In the genomic region with DNA sequence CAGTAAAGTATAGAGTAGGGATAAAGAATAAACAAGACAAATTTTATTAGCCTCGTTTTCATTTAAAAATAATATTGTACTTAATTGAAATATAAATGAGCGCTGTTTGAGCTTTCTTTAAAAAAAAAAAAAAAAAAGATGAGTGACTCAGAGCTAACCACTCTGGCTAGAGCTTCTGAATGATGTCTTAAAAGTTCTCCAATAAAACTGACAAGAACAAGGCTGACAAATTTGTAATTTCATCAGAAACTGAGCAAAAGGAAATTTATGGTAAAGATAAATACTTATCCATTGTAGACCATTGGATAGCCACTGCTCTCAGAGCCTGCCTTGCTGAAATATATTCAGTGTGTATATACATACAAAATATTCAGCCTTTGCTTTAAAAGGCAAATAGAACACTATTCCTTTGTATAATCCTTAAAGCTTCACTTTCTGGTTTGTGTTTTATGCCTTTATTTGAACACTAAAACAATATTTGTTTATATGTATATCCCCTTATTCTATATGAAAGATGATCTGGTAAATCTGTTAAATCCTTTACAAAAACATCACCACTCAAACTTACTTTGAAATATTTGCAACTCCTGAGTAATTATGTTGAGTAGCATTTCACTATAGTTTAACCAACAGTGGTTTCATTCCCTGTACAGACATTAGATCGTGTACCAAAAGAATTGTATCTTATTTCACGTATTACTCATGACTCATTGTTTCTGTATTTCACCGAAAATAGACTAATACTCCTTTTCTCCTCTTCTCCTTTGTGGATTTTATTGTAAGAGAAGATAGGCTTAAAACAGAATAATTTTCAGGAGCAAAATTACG, we compare ENCODE assay signal across 12 cellular contexts.
A peak's percentile ranks its signal among the peaks of the same experiment; 100 is the strongest.
DNase-seq lines count a peak whose midpoint lies in the region; ATAC-seq and TF ChIP-seq lines count a peak whose summit lies in the region.
"Had no signal": no experiment of that assay in that cellular context is flagged by ENCODE, and none has a peak within 500 bp of the region (broad histone marks: within the 10 kb centered on the region; RNA-seq: fewer than 3 reads in every experiment).

No MANE protein-coding gene starts in this region.

- no peaks in the 10 kb centered on the region for H3K9me3 Mint-ChIP-seq in immature natural killer cell

- in situ Hi-C loops in ACHN (cut with HindIII; ENCODE audit: low pct_ligation_motif_present, low pct_unique_long_range_greater_than_20kb, low sequenced_read_pairs) (no loop called here), IMR-90 (cut with MboI; ENCODE audit: low sequenced_read_pairs) (no loop called here), brain microvascular endothelial cell (cut with HindIII; ENCODE audit: low pct_ligation_motif_present, low sequenced_read_pairs) (no loop called here)

- peaks cover 12% of the 10 kb centered on the region for H3K9me1 ChIP-seq in IMR-90 (ENCODE audit: insufficient read depth, low read length)

- no peak overlapping the region; the same call in 1 of the 2 replicates for H2BK20ac ChIP-seq in IMR-90 (ENCODE audit: low read depth, low read length)

- no peak overlapping the region for H2BK15ac ChIP-seq in IMR-90 (ENCODE audit: low read depth, low read length)

- no peak overlapping the region for H3K14ac ChIP-seq in IMR-90 (replicated peaks; ENCODE audit: low read depth, low read length)

- peak overlapping the region; percentile 82 for H2BK5ac ChIP-seq in IMR-90 (ENCODE audit: low read depth, low read length, poor library complexity, severe bottlenecking)

- H3K4me3 Mint-ChIP-seq in immature natural killer cell, result no peak overlapping the region

- TF ChIP-seq POLR2A in IMR-90 (IDR thresholded peaks at IDR 0.05; ENCODE audit: low read depth, low read length), result no peak

- H4K91ac ChIP-seq in IMR-90 (ENCODE audit: insufficient read depth, low read depth, low read length), result no peak overlapping the region

- no peak overlapping the region; the same call in 1 of the 2 replicates for H3K4ac ChIP-seq in IMR-90 (ENCODE audit: low read depth, low read length)

- no TSS peak for BruUV-seq in IMR-90 (replicated peaks; lab: Mats Ljungman, UMichigan)

- H3K23ac ChIP-seq in IMR-90 (ENCODE audit: low read depth, low read length), result no peak overlapping the region; the same call in 1 of the 2 replicates

- H3K4me1 Mint-ChIP-seq in immature natural killer cell, result no peaks in the 10 kb centered on the region

- peaks cover 10% of the 10 kb centered on the region for H3K4me1 ChIP-seq in IMR-90 (ENCODE audit: control insufficient read depth, insufficient read depth, low read length)

- POLR2A ChIA-PET in IMR-90 (lab: Charles Lee; ENCODE audit: unreplicated experiment), result no interaction called here

- no peak overlapping the region for H3K27ac Mint-ChIP-seq in immature natural killer cell

- H3K79me1 ChIP-seq in IMR-90 (ENCODE audit: low read depth in 1 of 2, low read length in 2 of 2), result peaks cover 23 to 49% of the 10 kb centered on the region in 2 experiments

- peaks cover 0 to 6% (median 0%) of the 10 kb centered on the region in 3 donors for H3K36me3 Mint-ChIP-seq in immature natural killer cell

- H3K4me2 ChIP-seq in IMR-90 (ENCODE audit: low read depth, low read length), result peak overlapping the region; percentile 86
- H3K4me2 ChIP-seq: BLaER1 had no signal

- H3K4me3 ChIP-seq in IMR-90 (ENCODE audit: insufficient read depth, low read depth, low read length), result 0 out of 2 replicates have a peak overlapping the region, but pooled peaks have one; percentile 20
- H3K4me3 ChIP-seq in brain microvascular endothelial cell (ENCODE audit: low read depth, low read length), result peak overlapping the region; percentile 6
- H3K4me3 ChIP-seq: BLaER1 had no signal

- CTCF ChIA-PET in IMR-90 (lab: Yijun Ruan, JAX), result interaction anchor here (0.7 kb wide), 1 partner anchor 33 kb away, joined by 3 read pairs; no protein-coding TSS in a partner anchor

- H2AK9ac ChIP-seq in IMR-90 (replicated peaks; ENCODE audit: low read depth, low read length, poor library complexity), result no peak overlapping the region

- H3K27me3 Mint-ChIP-seq in immature natural killer cell (ENCODE audit: low read depth in 3 of 3), result peaks cover 0 to 3% (median 0%) of the 10 kb centered on the region in 3 donors

- H3K27ac ChIP-seq in IMR-90 (ENCODE audit: insufficient read depth, low read length) (peak overlapping the region; percentile 32; the same call in 1 of the 2 replicates), brain microvascular endothelial cell (peak overlapping the region; percentile 72)
- H3K27ac ChIP-seq: BLaER1 had no signal

- peak overlapping the region; percentile 48 for H2BK120ac ChIP-seq in IMR-90 (ENCODE audit: low read depth, low read length)

- H3K9ac ChIP-seq in IMR-90 (ENCODE audit: low read depth, low read length), result peak overlapping the region; percentile 67; the same call in 1 of the 2 replicates
- H3K9ac ChIP-seq: BLaER1 had no signal

- DNase-seq in ACHN (peak; percentile 50), IMR-90 (peak; percentile 74), brain microvascular endothelial cell (no peak), lung microvascular endothelial cell (ENCODE audit: low read depth in 2 of 2) (peak; percentile 33 to 44), immature natural killer cell (no peak)
- no peak for DNase-seq in activated T-cell treated with anti-CD3 and anti-CD28 coated beads, Interleukin-2, amount 50 U/mL, for 48 hours
- DNase-seq: activated T-cell treated with anti-CD3 and anti-CD28 coated beads, Interleukin-2, amount 50 U/mL, for 72 hours; NCI-H2171 treated with DMSO at 0.1 percent for 48 hours; stimulated activated CD4-positive, alpha-beta T cell treated with anti-CD3 and anti-CD28 coated beads, Interleukin-2, amount 100 ng/mL, for 24 hours had no signal

- no peak overlapping the region for H2AFZ ChIP-seq in IMR-90 (replicated peaks; ENCODE audit: low read length, poor library complexity)

- peak overlapping the region in 1 of 2 experiments; percentile 71; a peak in 1 of 4 replicates for H4K8ac ChIP-seq in IMR-90 (ENCODE audit: low read depth in 2 of 2, low read length in 2 of 2)

- H3K36me3 ChIP-seq in IMR-90 (ENCODE audit: control insufficient read depth, insufficient read depth, low read length) (no peaks in the 10 kb centered on the region), brain microvascular endothelial cell (replicated peaks) (no peaks in the 10 kb centered on the region)
- H3K36me3 ChIP-seq: BLaER1 had no signal

- TF ChIP-seq RAD21 in IMR-90 (IDR thresholded peaks at IDR 0.05; ENCODE audit: low read length), result no peak

- dilution Hi-C loops in IMR-90 (cut with HindIII; ENCODE audit: low sequenced_read_pairs, unreplicated experiment), result no loop called here

- H4K5ac ChIP-seq in IMR-90 (ENCODE audit: low read depth, low read length), result no peak overlapping the region

- no peaks in the 10 kb centered on the region for H3K9me3 ChIP-seq in IMR-90 (ENCODE audit: control insufficient read depth, insufficient read depth, low read length)
- H3K9me3 ChIP-seq: BLaER1 had no signal

- TF ChIP-seq CTCF in IMR-90 (conservative IDR thresholded peaks at IDR 0.05; ENCODE audit: low read depth, low read length), result no peak
- no peak for TF ChIP-seq CTCF in brain microvascular endothelial cell (IDR thresholded peaks at IDR 0.05; ENCODE audit: low read depth, low read length, missing control alignments)

- no peak overlapping the region for H3K56ac ChIP-seq in IMR-90 (ENCODE audit: extremely low read depth, insufficient read depth, low read length)

- intact Hi-C loops in IMR-90 (cut with micrococcal nuclease), result no loop called here

- ATAC-seq in IMR-90 (ENCODE audit: low read depth), result peak; percentile 91
- no peak for ATAC-seq in HG03135 (IDR thresholded peaks at IDR 0.05; ENCODE audit: unreplicated experiment)
- no peak for ATAC-seq in GM18861 (IDR thresholded peaks at IDR 0.05; ENCODE audit: unreplicated experiment)
- ATAC-seq: activated T-cell treated with anti-CD3 and anti-CD28 coated beads, Interleukin-2, amount 50 U/mL, for 72 hours had no signal

- H2AK5ac ChIP-seq in IMR-90 (ENCODE audit: low read depth, low read length), result no peak overlapping the region; the same call in 1 of the 2 replicates

- H3K27me3 ChIP-seq in IMR-90 (ENCODE audit: control insufficient read depth, insufficient read depth, low read length) (no peaks in the 10 kb centered on the region), brain microvascular endothelial cell (replicated peaks) (no peaks in the 10 kb centered on the region)
- H3K27me3 ChIP-seq: BLaER1 had no signal

- no CpG with 5 or more reads among the region's 6 CpGs for WGBS in IMR-90 (ENCODE audit: extremely low coverage in 2 of 2, insufficient read length in 1 of 2), 2 experiments

- H3K18ac ChIP-seq in IMR-90 (ENCODE audit: low read depth, low read length), result peak overlapping the region; percentile 22; the same call in 1 of the 2 replicates

- H4K20me1 ChIP-seq in IMR-90 (ENCODE audit: insufficient read depth, low read length), result peaks cover 3% of the 10 kb centered on the region; the same call in 1 of the 2 replicates
- H4K20me1 ChIP-seq: BLaER1 had no signal

TF ChIP-seq in IMR-90, 13 proteins besides CTCF, POLR2A, EP300 and RAD21:
- TF ChIP-seq FOS (IDR thresholded peaks at IDR 0.05; ENCODE audit: low read depth, low read length) (peak; percentile 33; the same call in 1 of the 2 replicates), SMC3 (IDR thresholded peaks at IDR 0.05; ENCODE audit: low read depth, low read length) (no peak)
- TF ChIP-seq, protein P1, sequence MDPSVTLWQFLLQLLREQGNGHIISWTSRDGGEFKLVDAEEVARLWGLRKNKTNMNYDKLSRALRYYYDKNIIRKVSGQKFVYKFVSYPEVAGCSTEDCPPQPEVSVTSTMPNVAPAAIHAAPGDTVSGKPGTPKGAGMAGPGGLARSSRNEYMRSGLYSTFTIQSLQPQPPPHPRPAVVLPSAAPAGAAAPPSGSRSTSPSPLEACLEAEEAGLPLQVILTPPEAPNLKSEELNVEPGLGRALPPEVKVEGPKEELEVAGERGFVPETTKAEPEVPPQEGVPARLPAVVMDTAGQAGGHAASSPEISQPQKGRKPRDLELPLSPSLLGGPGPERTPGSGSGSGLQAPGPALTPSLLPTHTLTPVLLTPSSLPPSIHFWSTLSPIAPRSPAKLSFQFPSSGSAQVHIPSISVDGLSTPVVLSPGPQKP (IDR thresholded peaks at IDR 0.05; ENCODE audit: borderline replicate concordance, low read depth, low read length), result no peak

Comparison
In these comparisons a context has a peak if more than half of its experiments do, and no peak if none do; other contexts are left out.
1. DNase-seq: peak in ACHN (single experiment), IMR-90 (single experiment) and lung microvascular endothelial cell (2 of 2); none in brain microvascular endothelial cell (single experiment), immature natural killer cell (0 of 3) and activated T-cell treated with anti-CD3 and anti-CD28 coated beads, Interleukin-2, amount 50 U/mL, for 48 hours (0 of 2).